12 cellular contexts compared by ENCODE assay signal in genomic region chr4:163591614-163592020, GRCh38.
DNase-seq lines count a peak whose midpoint lies in the region; ATAC-seq lines count a peak whose summit lies in the region.
"Had no signal": no experiment of that assay in that cellular context is flagged by ENCODE, and none has a peak within 500 bp of the region (broad histone marks: within the 10 kb centered on the region; RNA-seq: fewer than 3 reads in every experiment).

No MANE protein-coding gene starts in this region.

- ATAC-seq in HG02852 (IDR thresholded peaks at IDR 0.05; ENCODE audit: unreplicated experiment) = peak; percentile 81
- peak; percentile 89 for ATAC-seq in stimulated activated memory B cell treated with anti-CD40 and anti-IgM and Interleukin-4, amounts not matched to agents 10 μg/mL and 1 μg/mL and 100 μg/mL, for 72 hours
- ATAC-seq: HCT116 had no signal

- H3K9me3 Mint-ChIP-seq in stimulated activated memory B cell treated with anti-CD40 and anti-IgM and Interleukin-4, amounts not matched to agents 10 μg/mL and 1 μg/mL and 100 μg/mL, for 72 hours = peaks cover 10% of the 10 kb centered on the region

- H3K27me3 Mint-ChIP-seq in stimulated activated memory B cell treated with anti-CD40 and anti-IgM and Interleukin-4, amounts not matched to agents 10 μg/mL and 1 μg/mL and 100 μg/mL, for 72 hours = no peaks in the 10 kb centered on the region
- H3K27me3 Mint-ChIP-seq: activated naive CD4-positive, alpha-beta T cell treated with anti-CD3 and anti-CD28 coated beads, Interleukin-2, amount 10 ng/mL, durations not matched to agents 7 days and 5 days had no signal

- peaks cover 72% of the 10 kb centered on the region for H3K4me1 Mint-ChIP-seq in stimulated activated memory B cell treated with anti-CD40 and anti-IgM and Interleukin-4, amounts not matched to agents 10 μg/mL and 1 μg/mL and 100 μg/mL, for 72 hours
- H3K4me1 Mint-ChIP-seq: activated naive CD4-positive, alpha-beta T cell treated with anti-CD3 and anti-CD28 coated beads, Interleukin-2, amount 10 ng/mL, durations not matched to agents 7 days and 5 days; neural crest cell had no signal

- H3K4me3 Mint-ChIP-seq in stimulated activated memory B cell treated with anti-CD40 and anti-IgM and Interleukin-4, amounts not matched to agents 10 μg/mL and 1 μg/mL and 100 μg/mL, for 72 hours = peak overlapping the region; percentile 55
- H3K4me3 Mint-ChIP-seq: activated naive CD4-positive, alpha-beta T cell treated with anti-CD3 and anti-CD28 coated beads, Interleukin-2, amount 10 ng/mL, durations not matched to agents 7 days and 5 days; neural crest cell had no signal

- peak overlapping the region; percentile 93 for H3K27ac Mint-ChIP-seq in stimulated activated memory B cell treated with anti-CD40 and anti-IgM and Interleukin-4, amounts not matched to agents 10 μg/mL and 1 μg/mL and 100 μg/mL, for 72 hours
- H3K27ac Mint-ChIP-seq: activated naive CD4-positive, alpha-beta T cell treated with anti-CD3 and anti-CD28 coated beads, Interleukin-2, amount 10 ng/mL, durations not matched to agents 7 days and 5 days had no signal

- H3K36me3 Mint-ChIP-seq in stimulated activated memory B cell treated with anti-CD40 and anti-IgM and Interleukin-4, amounts not matched to agents 10 μg/mL and 1 μg/mL and 100 μg/mL, for 72 hours = peaks cover 16% of the 10 kb centered on the region
- H3K36me3 Mint-ChIP-seq: activated naive CD4-positive, alpha-beta T cell treated with anti-CD3 and anti-CD28 coated beads, Interleukin-2, amount 10 ng/mL, durations not matched to agents 7 days and 5 days had no signal

- peak; percentile 36 for DNase-seq in NCI-H748 (lab: John Stamatoyannopoulos, UW; ENCODE audit: unreplicated experiment)
- no peak for DNase-seq in NCI-H748 treated with DMSO at 0.1 percent for 48 hours (lab: John Stamatoyannopoulos, UW)
- peak; percentile 89 for DNase-seq in NAMALWA (ENCODE audit: low spot score)
- no peak for DNase-seq in NCI-H82 treated with DMSO at 0.1 percent for 48 hours (lab: John Stamatoyannopoulos, UW; ENCODE audit: unreplicated experiment)
- DNase-seq in activated gamma-delta T cell treated with Interleukin-2 at 50 U/mL for 16 hours = no peak
- no peak for DNase-seq in HT-29 (ENCODE audit: low spot score)
- DNase-seq: 8988T; activated naive CD4-positive, alpha-beta T cell treated with anti-CD3 and anti-CD28 coated beads, Interleukin-2, amount 10 ng/mL, durations not matched to agents 7 days and 5 days had no signal

Comparison
In these comparisons a context has a peak if more than half of its experiments do, and no peak if none do; other contexts are left out.
1. DNase-seq: peak in NCI-H748 (single experiment) and NAMALWA (single experiment); none in NCI-H748 treated with DMSO at 0.1 percent for 48 hours (single experiment), NCI-H82 treated with DMSO at 0.1 percent for 48 hours (single experiment), activated gamma-delta T cell treated with Interleukin-2 at 50 U/mL for 16 hours (single experiment) and HT-29 (single experiment).